22 cellular contexts compared by ENCODE assay signal in the genomic region with DNA sequence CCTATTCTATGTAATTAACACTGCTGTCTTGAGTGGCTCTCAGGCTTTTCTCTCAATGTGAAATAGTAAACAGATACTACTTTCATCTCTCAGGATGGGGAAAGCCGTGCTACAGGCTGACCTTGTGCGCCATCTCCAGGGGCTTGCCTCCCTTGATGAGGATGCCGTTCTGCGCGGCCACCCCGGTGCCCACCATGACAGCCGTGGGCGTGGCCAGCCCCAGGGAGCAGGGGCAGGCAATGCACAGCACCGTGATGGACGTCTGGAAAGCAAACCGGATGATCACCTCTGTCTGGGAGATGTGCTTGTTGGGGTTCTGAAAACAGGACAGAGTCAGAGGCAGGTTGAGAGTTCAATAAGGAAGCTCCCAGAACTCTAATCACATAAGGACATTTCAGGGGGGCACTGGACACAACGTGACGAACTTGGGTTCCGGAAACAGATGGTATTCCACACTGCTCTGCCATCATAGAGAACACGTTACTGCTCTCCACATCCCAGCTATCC.
DNase-seq lines count a peak whose midpoint lies in the region; ATAC-seq and TF ChIP-seq lines count a peak whose summit lies in the region.
"Had no signal": no experiment of that assay in that cellular context is flagged by ENCODE, and none has a peak within 500 bp of the region (broad histone marks: within the 10 kb centered on the region; RNA-seq: fewer than 3 reads in every experiment).

No MANE protein-coding gene starts in this region.

- ATAC-seq in left cardiac atrium (no peak), GM21528 (IDR thresholded peaks at IDR 0.05; ENCODE audit: low FRiP score, unreplicated experiment) (no peak)
- ATAC-seq: A549, HCT116 had no signal

- intact Hi-C loops in cardiac septum (cut with DNase I) (no loop called here), left cardiac atrium (cut with DNase I) (no loop called here)

- TF ChIP-seq CTCF in coronary artery (IDR thresholded peaks at IDR 0.05): no peak

- no peak overlapping the region for H3K4me3 ChIP-seq in coronary artery
- H3K4me3 ChIP-seq: A549; BLaER1 treated with 17β-estradiol and CSF1 and Interleukin-3, amounts not matched to agents 10 nM and 100 nM had no signal

- DNase-seq in cardiac septum (ENCODE audit: low spot score) (peak; percentile 33), left cardiac atrium (no peak), coronary artery (ENCODE audit: low spot score) (peak; percentile 19), mesenteric fat pad (ENCODE audit: low spot score) (peak; percentile 64), NCI-H187 treated with DMSO at 0.1 percent for 48 hours (lab: John Stamatoyannopoulos, UW) (no peak), DMS114 treated with DMSO at 0.1 percent for 48 hours (lab: John Stamatoyannopoulos, UW; ENCODE audit: unreplicated experiment) (no peak)
- DNase-seq: 8988T; ACHN; AML-193; BE2C; CD4-positive, alpha-beta T cell; CD8-positive, alpha-beta memory T cell; DMS 273 treated with DMSO at 0.1 percent for 48 hours; DMS53; DMS79 treated with DMSO at 0.1 percent for 48 hours; GF-D8; H7; HFFc6 had no signal

- H3K27ac ChIP-seq in coronary artery: no peak overlapping the region
- H3K27ac ChIP-seq: A549; BLaER1 treated with 17β-estradiol and CSF1 and Interleukin-3, amounts not matched to agents 10 nM and 100 nM had no signal

Comparison
In these comparisons a context has a peak if more than half of its experiments do, and no peak if none do; other contexts are left out.
1. DNase-seq: peak in cardiac septum (single experiment), coronary artery (single experiment) and mesenteric fat pad (single experiment); none in left cardiac atrium (single experiment), NCI-H187 treated with DMSO at 0.1 percent for 48 hours (single experiment) and DMS114 treated with DMSO at 0.1 percent for 48 hours (single experiment).